ENCODE assay signal across 2 cellular contexts in the genomic region with DNA sequence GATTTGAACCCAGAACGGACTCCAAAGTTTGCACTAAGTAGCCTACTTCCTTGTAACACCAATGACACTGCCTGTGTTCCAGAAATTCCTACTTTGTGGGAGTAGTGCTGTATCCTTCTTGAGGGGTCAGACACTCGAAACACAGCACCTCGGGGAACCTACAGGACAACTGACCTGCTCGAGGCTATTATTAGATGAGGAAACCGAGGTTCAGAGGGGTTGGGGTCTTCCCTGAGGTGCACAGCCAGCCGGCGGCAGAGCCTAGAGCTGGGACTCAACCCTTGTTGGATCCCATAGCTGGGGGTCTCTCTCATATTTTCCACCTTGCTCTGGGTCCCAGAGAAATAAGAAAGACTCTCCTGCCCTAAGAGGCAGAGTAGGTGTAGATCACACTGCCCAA.
TF ChIP-seq lines count a peak whose summit lies in the region.

No MANE protein-coding gene starts in this region.

TF ChIP-seq in A549, 52 proteins besides CTCF, POLR2A, EP300 and RAD21 (continued from another document):
- TF ChIP-seq, protein P1, sequence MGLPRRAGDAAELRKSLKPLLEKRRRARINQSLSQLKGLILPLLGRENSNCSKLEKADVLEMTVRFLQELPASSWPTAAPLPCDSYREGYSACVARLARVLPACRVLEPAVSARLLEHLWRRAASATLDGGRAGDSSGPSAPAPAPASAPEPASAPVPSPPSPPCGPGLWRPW (IDR thresholded peaks at IDR 0.05) = no peak
- TF ChIP-seq NPAS2 (CRISPR knock-in tag; IDR thresholded peaks at IDR 0.05; ENCODE audit: borderline replicate concordance) (no peak), ZSCAN20 (CRISPR knock-in tag; IDR thresholded peaks at IDR 0.05) (no peak), BCL3 (IDR thresholded peaks at IDR 0.05) (no peak), CHD2 (IDR thresholded peaks at IDR 0.05; ENCODE audit: low read length, partially characterized antibody) (no peak), FOXS1 (CRISPR knock-in tag; IDR thresholded peaks at IDR 0.05) (no peak), HOXB13 (CRISPR knock-in tag; IDR thresholded peaks at IDR 0.05; ENCODE audit: low read depth) (no peak), ATOH8 (CRISPR knock-in tag; IDR thresholded peaks at IDR 0.05; ENCODE audit: low read depth) (no peak), HEYL (CRISPR knock-in tag; IDR thresholded peaks at IDR 0.05) (no peak), CBX8 (IDR thresholded peaks at IDR 0.05) (no peak), CHD4 (IDR thresholded peaks at IDR 0.05; ENCODE audit: borderline replicate concordance) (no peak), NFE2L2 (conservative IDR thresholded peaks at IDR 0.05; ENCODE audit: low read length) (no peak), CEBPB (IDR thresholded peaks at IDR 0.05) (no peak)

TF ChIP-seq in H1, 55 proteins besides CTCF, POLR2A, EP300 and RAD21 (continued from another document):
- no peak for TF ChIP-seq ATF3 (IDR thresholded peaks at IDR 0.05; ENCODE audit: insufficient read depth, low read depth, low read length)
